ENCODE assay signal across 9 cellular contexts in genomic region chr7:50304158-50304910, GRCh38. TPM values are rescaled to one million over a fixed set of nuclear protein-coding genes. Genes with fewer than 3 reads are reported as not detected.
DNase-seq lines count a peak whose midpoint lies in the region; ATAC-seq, FAIRE-seq and TF ChIP-seq lines count a peak whose summit lies in the region.
"Had no signal": no experiment of that assay in that cellular context is flagged by ENCODE, and none has a peak within 500 bp of the region (broad histone marks: within the 10 kb centered on the region; RNA-seq: fewer than 3 reads in every experiment).

TSS of gene IKZF1 (plus strand) at chr7:50304716. CDS start at chr7:50319062, 14,346 bp downstream.

- H4K20me1 ChIP-seq in SU-DHL-6 (ENCODE audit: low read depth, low read length) (no peaks in the 10 kb centered on the region), keratinocyte (ENCODE audit: control insufficient read depth, extremely low read depth, insufficient read depth, low read length) (no peaks in the 10 kb centered on the region)

- H3K36me3 ChIP-seq in SU-DHL-6 (ENCODE audit: low read length), result peaks cover 5% of the 10 kb centered on the region; the same call in 1 of the 2 replicates
- H3K36me3 ChIP-seq in keratinocyte (ENCODE audit: control insufficient read depth in 2 of 2, extremely low read depth in 1 of 2, insufficient read depth in 2 of 2, low read length in 2 of 2), result no peaks in the 10 kb centered on the region

- FAIRE-seq in keratinocyte (lab: Jason Lieb, UNC), result no peak

- H3K79me2 ChIP-seq in SU-DHL-6 (ENCODE audit: insufficient read depth, low read length) (peaks cover 44% of the 10 kb centered on the region), keratinocyte (ENCODE audit: control insufficient read depth, insufficient read depth, low read length) (no peaks in the 10 kb centered on the region)

- H3K9me1 ChIP-seq in keratinocyte (ENCODE audit: control insufficient read depth, extremely low read depth, insufficient read depth, low read length), result no peaks in the 10 kb centered on the region

- H3K9me2 ChIP-seq in SU-DHL-6 (replicated peaks; ENCODE audit: insufficient read depth, low read length), result no peaks in the 10 kb centered on the region

- peak within 1 kb of the TSS; percentile 72 for H3K9ac ChIP-seq in SU-DHL-6 (ENCODE audit: low read length)
- H3K9ac ChIP-seq in keratinocyte (ENCODE audit: control insufficient read depth, extremely low read depth, insufficient read depth, low read length), result no peak within 1 kb of the TSS

- TF ChIP-seq CTCF in SU-DHL-6 (IDR thresholded peaks at IDR 0.05; ENCODE audit: insufficient read depth, low read length, poor library complexity, severe bottlenecking), result no peak
- no peak for TF ChIP-seq CTCF in astrocyte of the cerebellum (IDR thresholded peaks at IDR 0.05; ENCODE audit: low read depth, low read length, missing control alignments)
- no peak for TF ChIP-seq CTCF in keratinocyte (optimal IDR thresholded peaks at IDR 0.05 in 1 of 3, IDR thresholded peaks at IDR 0.05 in 1 of 3, conservative IDR thresholded peaks at IDR 0.05 in 1 of 3; ENCODE audit: extremely low read depth in 1 of 3, insufficient read depth in 2 of 3, low read length in 3 of 3)

- no peaks in the 10 kb centered on the region for H3K9me3 ChIP-seq in SU-DHL-6 (ENCODE audit: insufficient read depth, low read length)
- H3K9me3 ChIP-seq in keratinocyte (ENCODE audit: control insufficient read depth, low read depth, low read length), result no peaks in the 10 kb centered on the region

- H3K27me3 ChIP-seq in SU-DHL-6 (ENCODE audit: low read length), result no peaks in the 10 kb centered on the region
- H3K27me3 ChIP-seq in keratinocyte (ENCODE audit: control insufficient read depth, extremely low read depth, insufficient read depth, low read length), result peaks cover 52% of the 10 kb centered on the region

- DNase-seq in DMS 273 (lab: John Stamatoyannopoulos, UW; ENCODE audit: unreplicated experiment), result peak; percentile 83
- no peak for DNase-seq in DMS 273 treated with DMSO at 0.1 percent for 48 hours (lab: John Stamatoyannopoulos, UW)
- DNase-seq in astrocyte of the cerebellum (ENCODE audit: low read depth), result no peak
- DNase-seq in keratinocyte (ENCODE audit: low read depth, low spot score), result no peak
- DNase-seq in stimulated activated CD4-positive, alpha-beta T cell treated with anti-CD3 and anti-CD28 coated beads, Interleukin-2, amount 100 ng/mL, for 4 hours (ENCODE audit: low read depth), result peak; percentile 41
- no peak for DNase-seq in SK-N-DZ (ENCODE audit: low spot score)

- H2AFZ ChIP-seq in SU-DHL-6 (ENCODE audit: low read depth, low read length, severe bottlenecking), result peak within 1 kb of the TSS; percentile 52
- no peak within 1 kb of the TSS for H2AFZ ChIP-seq in keratinocyte (ENCODE audit: control insufficient read depth, low read length)

- H3K4me2 ChIP-seq in SU-DHL-6 (ENCODE audit: low read depth, low read length, poor library complexity, severe bottlenecking), result peak within 1 kb of the TSS; percentile 91
- peak within 1 kb of the TSS; percentile 37 for H3K4me2 ChIP-seq in keratinocyte (ENCODE audit: control insufficient read depth, extremely low read depth, insufficient read depth, low read depth, low read length)

- H3K4me1 ChIP-seq in keratinocyte (ENCODE audit: control insufficient read depth, extremely low read depth, insufficient read depth, low read length), result no peaks in the 10 kb centered on the region

- H3F3A ChIP-seq in SU-DHL-6 (ENCODE audit: insufficient read depth), result peaks cover 69% of the 10 kb centered on the region

- dilution Hi-C loops in keratinocyte (cut with MboI; ENCODE audit: extremely low pct_ligation_motif_present, low sequenced_read_pairs), result no loop called here

- H3K4me3 ChIP-seq in SU-DHL-6 (ENCODE audit: insufficient read depth, low read length, poor library complexity, severe bottlenecking) (peak within 1 kb of the TSS; percentile 81), astrocyte of the cerebellum (ENCODE audit: low read depth, low read length) (peak within 1 kb of the TSS; percentile 39), keratinocyte (ENCODE audit: control insufficient read depth in 2 of 3, extremely low read depth in 1 of 3, insufficient read depth in 2 of 3, low read depth in 1 of 3, low read length in 3 of 3) (peak within 1 kb of the TSS; percentile 16 to 29 (median 19))

- H3K27ac ChIP-seq in SU-DHL-6 (ENCODE audit: low read depth, low read length) (peak within 1 kb of the TSS; percentile 93), keratinocyte (ENCODE audit: control insufficient read depth, insufficient read depth, low read length) (no peak within 1 kb of the TSS)
- H3K27ac ChIP-seq: 22Rv1 had no signal

- ATAC-seq in HG03066 (IDR thresholded peaks at IDR 0.05; ENCODE audit: low read depth, unreplicated experiment), result peak; percentile 39

- in situ Hi-C loops in astrocyte of the cerebellum (cut with HindIII; ENCODE audit: low sequenced_read_pairs), result no loop called here

RNA-seq across cellular contexts. Expression of gene IKZF1, which starts in this region (rescaled TPM):
- not detected in 3 replicates for polyA plus RNA-seq in keratinocyte
- polyA plus RNA-seq in keratinocyte (2011; ENCODE audit: low read depth), result not detected
- not detected in 2 replicates for polyA plus RNA-seq in keratinocyte (2011; cell fraction: cytosol; rRNA removed)
- polyA plus RNA-seq in keratinocyte (2011; cell fraction: nucleus; rRNA removed), result not detected in 2 replicates
- not detected in 2 replicates for polyA plus RNA-seq in keratinocyte (2012; ENCODE audit: low replicate concordance)
- not detected in 3 replicates for polyA minus RNA-seq in keratinocyte
- not detected for polyA minus RNA-seq in keratinocyte (2011; cell fraction: cytosol; rRNA and poly(A)+ RNA removed)
- not detected in 2 replicates for polyA minus RNA-seq in keratinocyte (2011; cell fraction: nucleus; rRNA and poly(A)+ RNA removed)
- not detected in 2 replicates for polyA plus RNA-seq in SK-N-DZ (2014; cell fraction: cytosol; rRNA removed)
- polyA plus RNA-seq in SK-N-DZ (2014; cell fraction: nucleus; rRNA removed), result not detected in 2 replicates

Comparison
In these comparisons a context has a peak if more than half of its experiments do, and no peak if none do; other contexts are left out.
1. DNase-seq: peak in DMS 273 (single experiment) and stimulated activated CD4-positive, alpha-beta T cell treated with anti-CD3 and anti-CD28 coated beads, Interleukin-2, amount 100 ng/mL, for 4 hours (single experiment); none in DMS 273 treated with DMSO at 0.1 percent for 48 hours (single experiment), astrocyte of the cerebellum (single experiment), keratinocyte (single experiment) and SK-N-DZ (single experiment).
2. H3K4me3 ChIP-seq: peak in every context shown above with its lines; median percentile 81 in SU-DHL-6; 39 in astrocyte of the cerebellum; 19 in keratinocyte.